In the genomic region with DNA sequence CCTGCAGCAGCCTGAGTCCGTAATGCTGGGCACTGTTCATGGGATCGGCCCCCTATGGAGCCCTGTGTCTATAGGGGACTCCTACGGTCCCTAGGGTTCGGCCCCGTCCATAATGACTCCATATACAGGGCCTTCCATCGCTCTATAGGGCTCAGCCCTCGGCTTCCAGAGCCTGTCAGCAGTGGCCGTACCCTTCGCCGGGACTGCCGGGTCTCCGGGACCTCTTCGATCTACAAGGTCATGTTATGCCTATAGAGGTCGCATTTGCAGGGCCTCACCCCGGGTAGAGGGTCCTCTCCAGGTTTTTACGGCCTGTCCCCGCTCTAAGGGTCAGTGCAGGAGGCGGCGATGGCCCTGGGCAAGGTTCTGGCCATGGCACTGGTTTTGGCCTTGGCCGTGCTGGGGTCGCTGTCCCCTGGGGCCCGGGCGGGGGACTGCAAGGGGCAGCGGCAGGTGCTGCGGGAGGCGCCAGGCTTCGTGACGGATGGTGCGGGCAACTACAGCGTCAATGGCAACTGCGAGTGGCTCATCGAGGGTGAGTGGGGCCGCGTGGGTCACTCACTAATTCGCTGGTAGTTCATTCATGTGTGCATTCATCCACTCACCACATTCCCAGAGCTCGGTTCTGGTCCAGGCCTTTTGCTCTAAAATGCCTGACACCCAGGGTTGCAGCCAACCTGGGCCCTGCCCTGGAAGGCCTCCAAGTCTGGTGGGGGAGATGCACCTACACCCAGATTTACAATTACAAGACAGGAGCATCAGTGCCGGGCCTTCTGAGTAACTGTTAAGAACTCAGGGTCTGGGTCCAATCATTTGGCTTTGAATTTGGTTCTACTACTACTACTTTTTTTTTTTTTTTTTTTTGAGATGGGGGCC, we compare ENCODE assay signal across 8 cellular contexts. TPM values are rescaled to one million over a fixed set of nuclear protein-coding genes. Genes with fewer than 3 reads are reported as not detected.
DNase-seq lines count a peak whose midpoint lies in the region; ATAC-seq, FAIRE-seq and TF ChIP-seq lines count a peak whose summit lies in the region.

No MANE protein-coding gene starts in this region.

- H4K91ac ChIP-seq in H1 (replicated peaks; ENCODE audit: insufficient read length, low read length) = no peak overlapping the region

- H2BK120ac ChIP-seq in H1 (replicated peaks; ENCODE audit: low read depth, low read length) = no peak overlapping the region

- peaks cover 0 to 15% (median 8%) of the 10 kb centered on the region in 4 experiments; a peak in 5 of 7 replicates for H3K27me3 ChIP-seq in H1 (replicated peaks in 1 of 4; ENCODE audit: control insufficient read depth in 3 of 4, extremely low read depth in 1 of 4, insufficient read depth in 3 of 4, low read length in 3 of 4)
- H3K27me3 ChIP-seq in mucosa of stomach (ENCODE audit: control insufficient read depth, insufficient read depth, low read length) = peaks cover 27% of the 10 kb centered on the region

- peaks cover 0 to 16% of the 10 kb centered on the region in 2 experiments; a peak in 1 of 4 replicates for H3K79me2 ChIP-seq in H1 (ENCODE audit: control insufficient read depth in 1 of 2, insufficient read depth in 2 of 2, low read length in 2 of 2)

- no peak for TF ChIP-seq POLR2A in H1 (IDR thresholded peaks at IDR 0.05; ENCODE audit: control extremely low read depth in 1 of 2, low read depth in 2 of 2, low read length in 2 of 2)

- no peak overlapping the region for H2BK15ac ChIP-seq in H1 (ENCODE audit: low read length)

- no peak overlapping the region for H3K23ac ChIP-seq in H1 (ENCODE audit: insufficient read length)

- H3K4me2 ChIP-seq in H1 (ENCODE audit: insufficient read depth in 1 of 2, low read depth in 2 of 2, low read length in 2 of 2) = peak overlapping the region; percentile 80 to 89

- peak overlapping the region; percentile 64 for H4K8ac ChIP-seq in H1 (ENCODE audit: extremely low read depth, insufficient read depth, low read length)

- peak overlapping the region; percentile 72 to 89 (median 78) for H3K4me3 ChIP-seq in H1 (ENCODE audit: extremely low read depth in 1 of 4, insufficient read depth in 2 of 4, low read depth in 3 of 4, low read length in 4 of 4)
- H3K4me3 ChIP-seq in mucosa of stomach (ENCODE audit: low read length) = peak overlapping the region; percentile 93

- POLR2A ChIA-PET in H1 (lab: Charles Lee; ENCODE audit: partially characterized antibody) = no interaction called here

- H3K9me3 ChIP-seq in H1 (ENCODE audit: insufficient read depth in 2 of 2, low read depth in 1 of 2, low read length in 1 of 2) (no peaks in the 10 kb centered on the region), mucosa of stomach (ENCODE audit: control insufficient read depth, low read length) (no peaks in the 10 kb centered on the region)

- no peak overlapping the region for H3K14ac ChIP-seq in H1 (ENCODE audit: insufficient read length)

- no peaks in the 10 kb centered on the region for H3K36me3 ChIP-seq in H1 (ENCODE audit: control insufficient read depth in 2 of 4, insufficient read depth in 4 of 4, low read length in 3 of 4)
- H3K36me3 ChIP-seq in mucosa of stomach (ENCODE audit: control insufficient read depth, insufficient read depth, low read length) = no peaks in the 10 kb centered on the region

- H3K79me1 ChIP-seq in H1 (ENCODE audit: low read depth, low read length) = peaks cover 6% of the 10 kb centered on the region; the same call in 1 of the 2 replicates

- no peak overlapping the region for H2BK20ac ChIP-seq in H1 (ENCODE audit: low read length)

- H3K18ac ChIP-seq in H1 (ENCODE audit: extremely low read depth, low read length) = peak overlapping the region; percentile 19

- no peak for TF ChIP-seq RAD21 in H1 (IDR thresholded peaks at IDR 0.05 in 1 of 2, conservative IDR thresholded peaks at IDR 0.05 in 1 of 2; ENCODE audit: low read depth in 2 of 2, low read length in 2 of 2)

- no peak for FAIRE-seq in H1 (lab: Jason Lieb, UNC)

- no peak overlapping the region for H2BK12ac ChIP-seq in H1 (ENCODE audit: low read depth, low read length)

- H3K27ac ChIP-seq in H1 (ENCODE audit: low read depth, low read length) = no peak overlapping the region

- TF ChIP-seq EP300 in H1 (IDR thresholded peaks at IDR 0.05; ENCODE audit: borderline replicate concordance in 1 of 2, low read depth in 2 of 2, low read length in 2 of 2) = no peak

- H3K23me2 ChIP-seq in H1 (ENCODE audit: low read depth, low read length) = peaks cover 13% of the 10 kb centered on the region; the same call in 1 of the 2 replicates

- H2AFZ ChIP-seq in H1 (ENCODE audit: low read length) = no peak overlapping the region

- peak overlapping the region; percentile 78 for H3K56ac ChIP-seq in H1 (replicated peaks; ENCODE audit: insufficient read length, low read depth, low read length)

- CTCF ChIA-PET in H1 (lab: Charles Lee; ENCODE audit: partially characterized antibody) = interaction anchor here (0.6 to 8.8 kb wide), 4 partner anchors 19 to 178 kb away, joined by 3 to 90 read pairs (median 4); no protein-coding TSS in a partner anchor

- DNase-seq in stimulated activated CD4-positive, alpha-beta T cell treated with anti-CD3 and anti-CD28 coated beads, Interleukin-2, amount 100 ng/mL, for 24 hours = peak; percentile 31 to 40
- no peak for DNase-seq in stimulated activated CD4-positive, alpha-beta T cell treated with anti-CD3 and anti-CD28 coated beads, Interleukin-1b, Interleukin-23, amount 100 ng/mL, for 48 hours
- peak; percentile 45 for DNase-seq in T1000 (lab: John Stamatoyannopoulos, UW)
- DNase-seq in H1 (ENCODE audit: low read depth in 1 of 2, low spot score in 2 of 2) = no peak
- no peak for DNase-seq in GM19240 (ENCODE audit: insufficient read length, low spot score)

- ATAC-seq in HG03280 (IDR thresholded peaks at IDR 0.05; ENCODE audit: unreplicated experiment) (peak; percentile 1), GM18520 (IDR thresholded peaks at IDR 0.05; ENCODE audit: unreplicated experiment) (no peak)

- H3K9ac ChIP-seq in H1 (replicated peaks in 1 of 4; ENCODE audit: extremely low read depth in 1 of 4, low read depth in 3 of 4, low read length in 3 of 4) (peak overlapping the region; percentile 4 to 82 (median 17); a peak in 5 of 7 replicates), mucosa of stomach (ENCODE audit: low read length) (peak overlapping the region; percentile 93)

- peak in 1 of 3 experiments; percentile 22; a peak in 1 of 4 replicates for TF ChIP-seq CTCF in H1 (IDR thresholded peaks at IDR 0.05; ENCODE audit: control extremely low read depth in 1 of 3, insufficient read depth in 1 of 3, low read depth in 1 of 3, low read length in 3 of 3)

- H3K4me1 ChIP-seq in H1 (replicated peaks in 1 of 4; ENCODE audit: control insufficient read depth in 3 of 4, insufficient read depth in 4 of 4, low read length in 3 of 4) = peaks cover 0 to 4% (median 1%) of the 10 kb centered on the region in 4 experiments; a peak in 2 of 7 replicates
- H3K4me1 ChIP-seq in mucosa of stomach (ENCODE audit: control insufficient read depth, insufficient read depth, low read length) = peaks cover 20% of the 10 kb centered on the region

- H2AK5ac ChIP-seq in H1 (ENCODE audit: low read depth, low read length) = no peak overlapping the region

- peak overlapping the region; percentile 75 for H3K4ac ChIP-seq in H1 (replicated peaks; ENCODE audit: insufficient read length, low read depth, low read length)

- 14% methylated on average over 37 of the region's 37 CpGs; no CpG with 5 or more reads in 1 of the 2 experiments for WGBS in H1 (ENCODE audit: extremely low coverage in 1 of 2, insufficient coverage in 1 of 2, insufficient read length in 1 of 2, insufficient replicate concordance in 2 of 2, low coverage in 1 of 2, low lambda C conversion rate in 2 of 2, missing lambda C conversion rate in 1 of 2), 2 experiments

- peaks cover 0 to 6% of the 10 kb centered on the region in 2 experiments for H4K20me1 ChIP-seq in H1 (replicated peaks in 1 of 2; ENCODE audit: control insufficient read depth in 1 of 2, insufficient read depth in 2 of 2, low read length in 2 of 2)

- no peak overlapping the region for H2BK5ac ChIP-seq in H1 (ENCODE audit: low read depth, low read length)

- peak overlapping the region; percentile 51 for H4K5ac ChIP-seq in H1 (ENCODE audit: insufficient read length, low read depth, low read length)

RNA-seq across cellular contexts. Expression of a gene that starts 0.7 kb away (rescaled TPM):
- 22.3 and 23.7 TPM in 2 replicates for total RNA-seq in H1 (2021; fragmentation: NEBNext Ultra II Directional; extraction: Animal tissue kit (Norgen Biotek cat#: 25700))
- 13.0 and 22.9 TPM in 2 replicates for polyA plus RNA-seq in H1 (2011; rRNA removed)
- 14.4 TPM for polyA plus RNA-seq in H1 (2011; cell fraction: cytosol; rRNA removed)
- 36.3 TPM for polyA plus RNA-seq in H1 (2011; cell fraction: nucleus; rRNA removed)
- 19.5 to 28.0 TPM (median 24.5 TPM) in 4 replicates for polyA plus RNA-seq in H1 (2012, experiment 1 of 2)
- polyA plus RNA-seq in H1 (2012, experiment 2 of 2) = 17.4 TPM
- polyA plus RNA-seq in H1 (2013, experiment 1 of 2) = 25.0 TPM
- polyA plus RNA-seq in H1 (2013, experiment 2 of 2) = 20.5 TPM
- polyA minus RNA-seq in H1 (2011; rRNA and poly(A)+ RNA removed) = 12.0 and 12.8 TPM in 2 replicates
- 27.8 TPM for polyA minus RNA-seq in H1 (2011; cell fraction: cytosol; rRNA and poly(A)+ RNA removed)
- polyA minus RNA-seq in H1 (2011; cell fraction: nucleus; rRNA and poly(A)+ RNA removed) = 24.9 TPM

RNA-seq across cellular contexts. Expression of a gene that starts 13.0 kb away (rescaled TPM):
- 4.7 and 5.0 TPM in 2 replicates for total RNA-seq in H1 (2021; fragmentation: NEBNext Ultra II Directional; extraction: Animal tissue kit (Norgen Biotek cat#: 25700))
- 2.3 and 4.5 TPM in 2 replicates for polyA plus RNA-seq in H1 (2011; rRNA removed)
- 2.1 TPM for polyA plus RNA-seq in H1 (2011; cell fraction: cytosol; rRNA removed)
- 19.4 TPM for polyA plus RNA-seq in H1 (2011; cell fraction: nucleus; rRNA removed)
- polyA plus RNA-seq in H1 (2012, experiment 1 of 2) = 7.2 to 10.4 TPM (median 8.4 TPM) in 4 replicates
- 6.6 TPM for polyA plus RNA-seq in H1 (2012, experiment 2 of 2)
- polyA plus RNA-seq in H1 (2013, experiment 1 of 2) = 6.3 TPM
- 5.4 TPM for polyA plus RNA-seq in H1 (2013, experiment 2 of 2)
- 7.5 and 11.1 TPM in 2 replicates for polyA minus RNA-seq in H1 (2011; rRNA and poly(A)+ RNA removed)
- polyA minus RNA-seq in H1 (2011; cell fraction: cytosol; rRNA and poly(A)+ RNA removed) = 3.3 TPM
- polyA minus RNA-seq in H1 (2011; cell fraction: nucleus; rRNA and poly(A)+ RNA removed) = 8.0 TPM

RNA-seq across cellular contexts. Expression of a gene that starts 23.7 kb away (rescaled TPM):
- 124 and 132 TPM in 2 replicates for total RNA-seq in H1 (2021; fragmentation: NEBNext Ultra II Directional; extraction: Animal tissue kit (Norgen Biotek cat#: 25700))
- 248 and 294 TPM in 2 replicates for polyA plus RNA-seq in H1 (2011; rRNA removed)
- polyA plus RNA-seq in H1 (2011; cell fraction: cytosol; rRNA removed) = 171 TPM
- 201 TPM for polyA plus RNA-seq in H1 (2011; cell fraction: nucleus; rRNA removed)
- polyA plus RNA-seq in H1 (2012, experiment 1 of 2) = 95.5 to 156 TPM (median 148 TPM) in 4 replicates
- polyA plus RNA-seq in H1 (2012, experiment 2 of 2) = 202 TPM
- polyA plus RNA-seq in H1 (2013, experiment 1 of 2) = 109 TPM
- 108 TPM for polyA plus RNA-seq in H1 (2013, experiment 2 of 2)
- polyA minus RNA-seq in H1 (2011; rRNA and poly(A)+ RNA removed) = 61.2 and 78.8 TPM in 2 replicates
- polyA minus RNA-seq in H1 (2011; cell fraction: cytosol; rRNA and poly(A)+ RNA removed) = 60.3 TPM
- 52.6 TPM for polyA minus RNA-seq in H1 (2011; cell fraction: nucleus; rRNA and poly(A)+ RNA removed)

RNA-seq across cellular contexts. Expression of a gene that starts 24.2 kb away (rescaled TPM):
- total RNA-seq in H1 (2021; fragmentation: NEBNext Ultra II Directional; extraction: Animal tissue kit (Norgen Biotek cat#: 25700)) = 6.7 and 7.2 TPM in 2 replicates
- polyA plus RNA-seq in H1 (2011; rRNA removed) = 7.5 and 8.9 TPM in 2 replicates
- polyA plus RNA-seq in H1 (2011; cell fraction: cytosol; rRNA removed) = 5.1 TPM
- polyA plus RNA-seq in H1 (2011; cell fraction: nucleus; rRNA removed) = 5.0 TPM
- 4.3 to 7.1 TPM (median 6.5 TPM) in 4 replicates for polyA plus RNA-seq in H1 (2012, experiment 1 of 2)
- polyA plus RNA-seq in H1 (2012, experiment 2 of 2) = 8.1 TPM
- 4.9 TPM for polyA plus RNA-seq in H1 (2013, experiment 1 of 2)
- 4.5 TPM for polyA plus RNA-seq in H1 (2013, experiment 2 of 2)
- polyA minus RNA-seq in H1 (2011; rRNA and poly(A)+ RNA removed) = 1.9 and 2.0 TPM in 2 replicates
- polyA minus RNA-seq in H1 (2011; cell fraction: cytosol; rRNA and poly(A)+ RNA removed) = 4.7 TPM
- polyA minus RNA-seq in H1 (2011; cell fraction: nucleus; rRNA and poly(A)+ RNA removed) = 2.0 TPM

RNA-seq across cellular contexts. Expression of a gene that starts 57.1 kb away (rescaled TPM):
- 43.6 and 48.4 TPM in 2 replicates for total RNA-seq in H1 (2021; fragmentation: NEBNext Ultra II Directional; extraction: Animal tissue kit (Norgen Biotek cat#: 25700))
- 13.2 and 23.1 TPM in 2 replicates for polyA plus RNA-seq in H1 (2011; rRNA removed)
- polyA plus RNA-seq in H1 (2011; cell fraction: cytosol; rRNA removed) = 12.9 TPM
- 85.4 TPM for polyA plus RNA-seq in H1 (2011; cell fraction: nucleus; rRNA removed)
- polyA plus RNA-seq in H1 (2012, experiment 1 of 2) = 26.5 to 45.2 TPM (median 39.7 TPM) in 4 replicates
- 24.2 TPM for polyA plus RNA-seq in H1 (2012, experiment 2 of 2)
- 28.3 TPM for polyA plus RNA-seq in H1 (2013, experiment 1 of 2)
- polyA plus RNA-seq in H1 (2013, experiment 2 of 2) = 27.0 TPM
- 3.7 and 5.1 TPM in 2 replicates for polyA minus RNA-seq in H1 (2011; rRNA and poly(A)+ RNA removed)
- 18.2 TPM for polyA minus RNA-seq in H1 (2011; cell fraction: cytosol; rRNA and poly(A)+ RNA removed)
- 17.1 TPM for polyA minus RNA-seq in H1 (2011; cell fraction: nucleus; rRNA and poly(A)+ RNA removed)

Comparison
In these comparisons a context has a peak if more than half of its experiments do, and no peak if none do; other contexts are left out.
1. DNase-seq: peak in stimulated activated CD4-positive, alpha-beta T cell treated with anti-CD3 and anti-CD28 coated beads, Interleukin-2, amount 100 ng/mL, for 24 hours (2 of 2) and T1000 (single experiment); none in stimulated activated CD4-positive, alpha-beta T cell treated with anti-CD3 and anti-CD28 coated beads, Interleukin-1b, Interleukin-23, amount 100 ng/mL, for 48 hours (single experiment), H1 (0 of 2) and GM19240 (single experiment).